Comparison of ENCODE assay signal across 20 cellular contexts in genomic region chr14:94677239-94677612, GRCh38.
"Had no signal": no experiment of that assay in that cellular context is flagged by ENCODE, and none has a peak within 500 bp of the region (broad histone marks: within the 10 kb centered on the region; RNA-seq: fewer than 3 reads in every experiment).

No MANE protein-coding gene starts in this region.

- H3K36me3 ChIP-seq: pancreas, suprapubic skin, thyroid gland, upper lobe of left lung had no signal

- H3K4me1 ChIP-seq: foreskin keratinocyte, pancreas, suprapubic skin, thyroid gland, upper lobe of left lung had no signal

- H3K4me3 ChIP-seq: mucosa of descending colon, pancreas, suprapubic skin, thyroid gland, upper lobe of left lung had no signal

- ATAC-seq: foreskin keratinocyte; left colon; mucosa of descending colon; naive thymus-derived CD8-positive, alpha-beta T cell; pancreas; right cardiac atrium; stimulated activated effector memory CD8-positive, alpha-beta T cell treated with anti-CD3 and anti-CD28 coated beads, Interleukin-12 subunit alpha, Interleukin-12 subunit beta, amount 100 ng/mL, for 72 hours; stimulated activated naive CD8-positive, alpha-beta T cell treated with anti-CD3 and anti-CD28 coated beads, Interleukin-15, Interleukin-2, amounts not matched to agents 100 U/mL and 50 U/mL, for 24 hours had no signal

- H3K9me3 ChIP-seq: mucosa of descending colon, pancreas, suprapubic skin, thyroid gland, upper lobe of left lung had no signal

- H3K27ac Mint-ChIP-seq: dendritic cell treated with granulocyte-macrophage colony-stimulating factor and Interleukin-4, amounts not matched to agents 40 ng/mL and 50 ng/mL, for 4 days; endodermal cell; progenitor cell of endocrine pancreas; stimulated activated effector memory CD8-positive, alpha-beta T cell treated with anti-CD3 and anti-CD28 coated beads, Interleukin-12 subunit alpha, Interleukin-12 subunit beta, amount 100 ng/mL, for 72 hours had no signal

- H3K4me3 Mint-ChIP-seq: central memory CD8-positive, alpha-beta T cell; dendritic cell treated with granulocyte-macrophage colony-stimulating factor and Interleukin-4, amounts not matched to agents 40 ng/mL and 50 ng/mL, for 4 days; endodermal cell; naive thymus-derived CD8-positive, alpha-beta T cell; stimulated activated effector memory CD8-positive, alpha-beta T cell treated with anti-CD3 and anti-CD28 coated beads, Interleukin-12 subunit alpha, Interleukin-12 subunit beta, amount 100 ng/mL, for 72 hours had no signal

- H3K4me1 Mint-ChIP-seq: central memory CD8-positive, alpha-beta T cell; naive thymus-derived CD8-positive, alpha-beta T cell; stimulated activated effector memory CD8-positive, alpha-beta T cell treated with anti-CD3 and anti-CD28 coated beads, Interleukin-12 subunit alpha, Interleukin-12 subunit beta, amount 100 ng/mL, for 72 hours had no signal

- H3K27me3 ChIP-seq: foreskin keratinocyte, pancreas, suprapubic skin, thyroid gland, upper lobe of left lung had no signal

- DNase-seq: effector CD4-positive, alpha-beta T cell; erythroblast; foreskin keratinocyte; kidney; left colon; mucosa of descending colon; naive thymus-derived CD8-positive, alpha-beta T cell; pancreas; right cardiac atrium; stimulated activated CD4-positive, alpha-beta T cell treated with anti-CD3 and anti-CD28 coated beads, Interleukin-4, amount 100 ng/mL, for 1 hour; stimulated activated CD8-positive, alpha-beta memory T cell treated with anti-CD3 and anti-CD28 coated beads, Interleukin-4, amount 100 ng/mL, for 48 hours; stimulated activated naive CD8-positive, alpha-beta T cell treated with anti-CD3 and anti-CD28 coated beads, Interleukin-15, Interleukin-2, amounts not matched to agents 100 U/mL and 50 U/mL, for 24 hours; thyroid gland had no signal

- H3K36me3 Mint-ChIP-seq: naive thymus-derived CD8-positive, alpha-beta T cell; stimulated activated effector memory CD8-positive, alpha-beta T cell treated with anti-CD3 and anti-CD28 coated beads, Interleukin-12 subunit alpha, Interleukin-12 subunit beta, amount 100 ng/mL, for 72 hours had no signal

- H3K9me3 Mint-ChIP-seq: central memory CD8-positive, alpha-beta T cell; dendritic cell treated with granulocyte-macrophage colony-stimulating factor and Interleukin-4, amounts not matched to agents 40 ng/mL and 50 ng/mL, for 4 days; endodermal cell; naive thymus-derived CD8-positive, alpha-beta T cell; stimulated activated effector memory CD8-positive, alpha-beta T cell treated with anti-CD3 and anti-CD28 coated beads, Interleukin-12 subunit alpha, Interleukin-12 subunit beta, amount 100 ng/mL, for 72 hours had no signal

- H3K27ac ChIP-seq: foreskin keratinocyte, pancreas, suprapubic skin, thyroid gland, upper lobe of left lung had no signal
